ENCODE assay signal across 29 cellular contexts in the genomic region with DNA sequence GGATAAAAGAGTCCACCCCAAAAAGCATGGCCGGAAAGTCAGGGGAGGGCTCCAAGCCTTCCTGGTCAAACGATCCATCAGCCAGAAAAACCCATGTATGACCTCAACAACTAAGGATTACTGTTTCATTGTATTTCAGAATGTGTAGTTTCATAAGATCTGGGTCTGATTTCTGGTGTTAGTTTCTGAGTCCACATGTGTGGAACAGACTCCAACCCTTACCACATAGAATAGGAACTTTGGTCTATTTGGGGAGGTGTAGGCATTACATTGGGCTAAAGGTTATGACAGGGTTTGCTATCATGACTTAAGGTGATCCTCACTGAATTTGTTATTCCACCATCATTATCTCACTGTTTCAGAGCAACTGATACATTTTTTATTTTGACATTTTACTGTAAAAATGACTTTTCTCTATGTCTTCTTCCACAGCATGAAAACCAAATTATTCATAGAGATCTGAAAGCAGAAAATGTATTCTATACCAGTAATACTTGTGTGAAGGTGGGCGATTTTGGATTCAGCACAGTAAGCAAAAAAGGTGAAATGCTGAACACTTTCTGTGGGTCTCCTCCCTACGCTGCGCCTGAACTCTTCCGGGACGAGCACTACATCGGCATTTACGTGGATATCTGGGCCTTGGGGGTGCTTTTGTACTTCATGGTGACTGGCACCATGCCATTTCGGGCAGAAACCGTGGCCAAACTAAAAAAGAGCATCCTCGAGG.
"Had no signal": no experiment of that assay in that cellular context is flagged by ENCODE, and none has a peak within 500 bp of the region (broad histone marks: within the 10 kb centered on the region; RNA-seq: fewer than 3 reads in every experiment).

No MANE protein-coding gene starts in this region.

- H3K4me1 ChIP-seq: adrenal gland, gastrocnemius medialis had no signal

- H3K9me3 ChIP-seq: adrenal gland, body of pancreas, esophagus squamous epithelium, gastrocnemius medialis, heart left ventricle had no signal

- H3K36me3 ChIP-seq: adrenal gland, esophagus squamous epithelium, gastrocnemius medialis, heart left ventricle had no signal

- H3K4me3 Mint-ChIP-seq: activated CD8-positive, alpha-beta T cell treated with anti-CD3 and anti-CD28 coated beads for 36 hours; activated naive CD4-positive, alpha-beta T cell treated with anti-CD3 and anti-CD28 coated beads for 36 hours; activated naive CD4-positive, alpha-beta T cell treated with anti-CD3 and anti-CD28 coated beads, Interleukin-2, amount 50 U/mL, for 24 hours; activated naive CD8-positive, alpha-beta T cell treated with anti-CD3 and anti-CD28 coated beads for 36 hours; activated naive CD8-positive, alpha-beta T cell treated with anti-CD3 and anti-CD28 coated beads, Interleukin-2, amount 50 U/mL, for 24 hours; activated T-cell treated with anti-CD3 and anti-CD28 coated beads, Interleukin-2, amount 50 U/mL, for 4 hours; effector memory CD8-positive, alpha-beta T cell had no signal

- ATAC-seq: activated CD8-positive, alpha-beta T cell treated with anti-CD3 and anti-CD28 coated beads for 36 hours; activated naive CD8-positive, alpha-beta T cell treated with anti-CD3 and anti-CD28 coated beads, Interleukin-2, amount 50 U/mL, for 24 hours; activated T-cell treated with anti-CD3 and anti-CD28 coated beads, Interleukin-2, amount 50 U/mL, for 4 hours; body of pancreas; effector memory CD8-positive, alpha-beta T cell; foreskin keratinocyte; gastrocnemius medialis; heart left ventricle had no signal

- H3K27me3 ChIP-seq: adrenal gland, body of pancreas, esophagus squamous epithelium, foreskin keratinocyte, gastrocnemius medialis, heart left ventricle had no signal

- DNase-seq: activated CD4-positive, alpha-beta T cell treated with anti-CD3 and anti-CD28 coated beads for 1 hour; activated CD4-positive, alpha-beta T cell treated with anti-CD3 and anti-CD28 coated beads for 4 hours; activated CD4-positive, alpha-beta T cell treated with anti-CD3 and anti-CD28 coated beads, Interleukin-2, amount 50 U/mL, for 1 hour; activated CD4-positive, alpha-beta T cell treated with anti-CD3 and anti-CD28 coated beads, Interleukin-2, amount 50 U/mL, for 48 hours; activated CD8-positive, alpha-beta memory T cell treated with anti-CD3 and anti-CD28 coated beads for 24 hours; activated CD8-positive, alpha-beta T cell treated with anti-CD3 and anti-CD28 coated beads for 36 hours; activated effector memory CD4-positive, alpha-beta T cell treated with anti-CD3 and anti-CD28 coated beads, Interleukin-2, amount 50 U/mL, for 16 hours; activated naive CD4-positive, alpha-beta T cell treated with anti-CD3 and anti-CD28 coated beads for 36 hours; activated naive CD8-positive, alpha-beta T cell treated with anti-CD3 and anti-CD28 coated beads for 36 hours; activated naive CD8-positive, alpha-beta T cell treated with anti-CD3 and anti-CD28 coated beads, Interleukin-2, amount 50 U/mL, for 24 hours; activated T-cell treated with anti-CD3 and anti-CD28 coated beads, Interleukin-2, amount 50 U/mL, for 4 hours; adrenal gland; amygdala; aorta; body of pancreas; caudate nucleus; cortex of kidney; dermis blood vessel endothelial cell; effector CD4-positive, alpha-beta T cell; effector memory CD8-positive, alpha-beta T cell; erythroblast; esophagus squamous epithelium; foreskin keratinocyte; gastrocnemius medialis; glutamatergic neuron; heart left ventricle; T-helper 2 cell had no signal

- H3K27me3 Mint-ChIP-seq: activated CD8-positive, alpha-beta T cell treated with anti-CD3 and anti-CD28 coated beads for 36 hours; activated naive CD4-positive, alpha-beta T cell treated with anti-CD3 and anti-CD28 coated beads, Interleukin-2, amount 50 U/mL, for 24 hours; activated naive CD8-positive, alpha-beta T cell treated with anti-CD3 and anti-CD28 coated beads for 36 hours; activated naive CD8-positive, alpha-beta T cell treated with anti-CD3 and anti-CD28 coated beads, Interleukin-2, amount 50 U/mL, for 24 hours; effector memory CD8-positive, alpha-beta T cell had no signal

- H3K36me3 Mint-ChIP-seq: activated naive CD4-positive, alpha-beta T cell treated with anti-CD3 and anti-CD28 coated beads, Interleukin-2, amount 50 U/mL, for 24 hours; activated naive CD8-positive, alpha-beta T cell treated with anti-CD3 and anti-CD28 coated beads for 36 hours had no signal

- H3K27ac ChIP-seq: adrenal gland, body of pancreas, esophagus squamous epithelium, foreskin keratinocyte, gastrocnemius medialis, heart left ventricle had no signal

- H3K4me1 Mint-ChIP-seq: activated naive CD4-positive, alpha-beta T cell treated with anti-CD3 and anti-CD28 coated beads, Interleukin-2, amount 50 U/mL, for 24 hours; activated naive CD8-positive, alpha-beta T cell treated with anti-CD3 and anti-CD28 coated beads for 36 hours had no signal

- H3K9me3 Mint-ChIP-seq: activated CD8-positive, alpha-beta T cell treated with anti-CD3 and anti-CD28 coated beads for 36 hours; activated naive CD4-positive, alpha-beta T cell treated with anti-CD3 and anti-CD28 coated beads for 36 hours; activated naive CD4-positive, alpha-beta T cell treated with anti-CD3 and anti-CD28 coated beads, Interleukin-2, amount 50 U/mL, for 24 hours; activated naive CD8-positive, alpha-beta T cell treated with anti-CD3 and anti-CD28 coated beads for 36 hours; activated naive CD8-positive, alpha-beta T cell treated with anti-CD3 and anti-CD28 coated beads, Interleukin-2, amount 50 U/mL, for 24 hours; activated T-cell treated with anti-CD3 and anti-CD28 coated beads, Interleukin-2, amount 50 U/mL, for 4 hours; activated T-helper 2 cell treated with anti-CD3 and anti-CD28 coated beads, Interferon-gamma antibody, Interleukin-2, Interleukin-4, amounts not matched to agents 10 μg/mL and 5 μg/mL and 100 μg/mL, durations not matched to agents 14 hours and 24 hours and 36 hours; effector memory CD8-positive, alpha-beta T cell had no signal

- H3K27ac Mint-ChIP-seq: activated CD8-positive, alpha-beta T cell treated with anti-CD3 and anti-CD28 coated beads for 36 hours; activated naive CD4-positive, alpha-beta T cell treated with anti-CD3 and anti-CD28 coated beads for 36 hours; activated naive CD4-positive, alpha-beta T cell treated with anti-CD3 and anti-CD28 coated beads, Interleukin-2, amount 50 U/mL, for 24 hours; activated naive CD8-positive, alpha-beta T cell treated with anti-CD3 and anti-CD28 coated beads for 36 hours; activated naive CD8-positive, alpha-beta T cell treated with anti-CD3 and anti-CD28 coated beads, Interleukin-2, amount 50 U/mL, for 24 hours; activated T-helper 2 cell treated with anti-CD3 and anti-CD28 coated beads, Interferon-gamma antibody, Interleukin-2, Interleukin-4, amounts not matched to agents 10 μg/mL and 5 μg/mL and 100 μg/mL, durations not matched to agents 14 hours and 24 hours and 36 hours; effector memory CD8-positive, alpha-beta T cell had no signal

- H3K4me3 ChIP-seq: adrenal gland, body of pancreas, esophagus squamous epithelium, gastrocnemius medialis, heart left ventricle had no signal
